ENCODE assay signal across 8 cellular contexts in genomic region chr9:133738039-133738805, GRCh38. TPM values are rescaled to one million over a fixed set of nuclear protein-coding genes. Genes with fewer than 3 reads are reported as not detected.
DNase-seq lines count a peak whose midpoint lies in the region; ATAC-seq, FAIRE-seq and TF ChIP-seq lines count a peak whose summit lies in the region.
"Had no signal": no experiment of that assay in that cellular context is flagged by ENCODE, and none has a peak within 500 bp of the region (broad histone marks: within the 10 kb centered on the region; RNA-seq: fewer than 3 reads in every experiment).

SARDH (minus strand) TSS chr9:133738352; CDS start chr9:133734173, 4,179 bp downstream.

- H3K79me2 ChIP-seq in osteoblast (ENCODE audit: insufficient read depth, low read length) = no peaks in the 10 kb centered on the region

- peak; percentile 65 for FAIRE-seq in GM18507 (lab: Jason Lieb, UNC)
- FAIRE-seq: TTC549 had no signal

- no peaks in the 10 kb centered on the region for H3K9me3 Mint-ChIP-seq in activated T-cell treated with anti-CD3 and anti-CD28 coated beads, Interleukin-2, amount 50 U/mL, for 72 hours
- H3K9me3 Mint-ChIP-seq in glutamatergic neuron (ENCODE audit: unreplicated experiment) = peaks cover 3% of the 10 kb centered on the region

- peaks cover 3% of the 10 kb centered on the region for H3K4me1 Mint-ChIP-seq in activated T-cell treated with anti-CD3 and anti-CD28 coated beads, Interleukin-2, amount 50 U/mL, for 72 hours (ENCODE audit: low read depth)
- peaks cover 12% of the 10 kb centered on the region for H3K4me1 Mint-ChIP-seq in glutamatergic neuron (ENCODE audit: low read depth, unreplicated experiment)

- TF ChIP-seq CTCF in glutamatergic neuron (IDR thresholded peaks at IDR 0.05; ENCODE audit: partially characterized antibody, unreplicated experiment) (no peak), osteoblast (IDR thresholded peaks at IDR 0.05; ENCODE audit: extremely low read depth, low read depth, low read length) (no peak)

- H3K4me3 ChIP-seq in osteoblast (ENCODE audit: insufficient read depth, low read length) = peak within 1 kb of the TSS; percentile 72
- no peak within 1 kb of the TSS for H3K4me3 ChIP-seq in aorta (ENCODE audit: low read length in 2 of 2)

- no peaks in the 10 kb centered on the region for H3K27me3 Mint-ChIP-seq in activated T-cell treated with anti-CD3 and anti-CD28 coated beads, Interleukin-2, amount 50 U/mL, for 72 hours (ENCODE audit: low read depth)
- H3K27me3 Mint-ChIP-seq in glutamatergic neuron (ENCODE audit: unreplicated experiment) = peaks cover 7% of the 10 kb centered on the region

- intact Hi-C loops in aorta (cut with DNase I) = no loop called here

- H3K27me3 ChIP-seq in osteoblast (ENCODE audit: insufficient read depth, low read length) (no peaks in the 10 kb centered on the region), aorta (ENCODE audit: control insufficient read depth in 1 of 2, insufficient read depth in 2 of 2, low read length in 1 of 2) (no peaks in the 10 kb centered on the region)

- H3K36me3 ChIP-seq in osteoblast (ENCODE audit: insufficient read depth, low read length) (no peaks in the 10 kb centered on the region), aorta (ENCODE audit: control insufficient read depth in 1 of 2, insufficient read depth in 2 of 2, low read length in 1 of 2) (no peaks in the 10 kb centered on the region)

- H3K9me3 ChIP-seq in osteoblast (ENCODE audit: low read depth, low read length) (no peaks in the 10 kb centered on the region), aorta (ENCODE audit: control insufficient read depth, low read length) (no peaks in the 10 kb centered on the region)

- H3K27ac Mint-ChIP-seq in activated T-cell treated with anti-CD3 and anti-CD28 coated beads, Interleukin-2, amount 50 U/mL, for 72 hours = no peak within 1 kb of the TSS
- H3K27ac Mint-ChIP-seq in glutamatergic neuron (ENCODE audit: unreplicated experiment) = no peak within 1 kb of the TSS

- H3K36me3 Mint-ChIP-seq in activated T-cell treated with anti-CD3 and anti-CD28 coated beads, Interleukin-2, amount 50 U/mL, for 72 hours (ENCODE audit: insufficient read depth in 2 of 2) = no peaks in the 10 kb centered on the region
- H3K36me3 Mint-ChIP-seq in glutamatergic neuron (ENCODE audit: unreplicated experiment) = no peaks in the 10 kb centered on the region

- no peaks in the 10 kb centered on the region for H4K20me1 ChIP-seq in osteoblast (ENCODE audit: insufficient read depth, low read length)

- peak within 1 kb of the TSS; percentile 46 to 61 for H3K4me3 Mint-ChIP-seq in activated T-cell treated with anti-CD3 and anti-CD28 coated beads, Interleukin-2, amount 50 U/mL, for 72 hours
- H3K4me3 Mint-ChIP-seq in glutamatergic neuron (ENCODE audit: unreplicated experiment) = no peak within 1 kb of the TSS

- H2AFZ ChIP-seq in osteoblast (ENCODE audit: low read length) = peak within 1 kb of the TSS; percentile 88

- peaks cover 10% of the 10 kb centered on the region for H3K4me1 ChIP-seq in osteoblast (ENCODE audit: insufficient read depth, low read length)
- H3K4me1 ChIP-seq in aorta (ENCODE audit: control insufficient read depth in 1 of 2, insufficient read depth in 2 of 2, low read length in 2 of 2) = no peaks in the 10 kb centered on the region

- 30 to 36% methylated on average over 24 to 25 of the region's 25 CpGs for WGBS in aorta, 2 donors

- peak; percentile 83 to 88 for ATAC-seq in activated T-cell treated with anti-CD3 and anti-CD28 coated beads, Interleukin-2, amount 50 U/mL, for 72 hours (replicated peaks in 1 of 2)
- ATAC-seq in aorta (ENCODE audit: low FRiP score) = peak; percentile 74

- H3K4me2 ChIP-seq in osteoblast (ENCODE audit: insufficient read depth, low read length) = peak within 1 kb of the TSS; percentile 83

- no peak within 1 kb of the TSS for H3K27ac ChIP-seq in osteoblast (ENCODE audit: low read depth, low read length)
- H3K27ac ChIP-seq in aorta (ENCODE audit: low read depth in 1 of 2, low read length in 2 of 2) = no peak within 1 kb of the TSS

- DNase-seq in GM18507 (ENCODE audit: extremely low spot score, insufficient read length, low read depth) (peak; percentile 33), NCI-H510A treated with DMSO at 0.1 percent for 48 hours (lab: John Stamatoyannopoulos, UW) (peak; percentile 76), glutamatergic neuron (peak; percentile 73), osteoblast (ENCODE audit: insufficient read length, low spot score, missing footprints) (peak; percentile 99), aorta (peak; percentile 68 to 81), NCI-H446 treated with DMSO at 0.1 percent for 48 hours (lab: John Stamatoyannopoulos, UW) (no peak)
- DNase-seq in activated T-cell treated with anti-CD3 and anti-CD28 coated beads, Interleukin-2, amount 50 U/mL, for 72 hours = peak; percentile 40 to 61

RNA-seq across cellular contexts. Expression of gene SARDH, which starts in this region (rescaled TPM):
- total RNA-seq in activated T-cell treated with anti-CD3 and anti-CD28 coated beads, Interleukin-2, amount 50 U/mL, for 72 hours = 1 to 10 TPM; 1.6 to 4.7 TPM
- total RNA-seq in glutamatergic neuron (ENCODE audit: unreplicated experiment) (2.0 TPM), osteoblast (5.4 and 10.9 TPM in 2 replicates), aorta (1 to 10 TPM in 1 of 2 donors, under 1 TPM in 1; 0.84 to 3.0 TPM)
- polyA plus RNA-seq in aorta = 1 to 10 TPM in 1 of 2 donors, not detected in 1; 2.0 TPM
